17 cellular contexts compared by ENCODE assay signal in the genomic region with DNA sequence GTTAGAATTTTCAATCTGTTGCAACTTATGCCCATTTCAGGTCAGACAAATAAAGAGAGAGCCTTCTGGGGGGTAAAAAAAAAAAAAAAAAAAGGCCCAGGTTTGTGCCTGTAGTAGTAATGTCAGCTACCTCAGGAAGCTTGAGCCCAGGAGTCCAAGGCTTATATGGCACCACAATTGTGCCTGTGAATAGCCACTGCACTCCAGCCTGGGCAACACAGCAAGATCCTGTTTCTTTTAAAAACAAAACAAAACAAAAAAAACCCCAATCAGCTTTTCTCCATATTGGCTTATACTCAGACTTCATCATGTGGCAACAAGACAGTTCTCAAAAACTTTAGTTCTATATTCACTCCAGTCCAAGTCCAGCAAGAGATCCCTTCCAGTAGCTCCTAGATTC. TPM values are rescaled to one million over a fixed set of nuclear protein-coding genes. Genes with fewer than 3 reads are reported as not detected.
A peak's percentile ranks its signal among the peaks of the same experiment; 100 is the strongest.
DNase-seq lines count a peak whose midpoint lies in the region; ATAC-seq, FAIRE-seq and TF ChIP-seq lines count a peak whose summit lies in the region.
"Had no signal": no experiment of that assay in that cellular context is flagged by ENCODE, and none has a peak within 500 bp of the region (broad histone marks: within the 10 kb centered on the region; RNA-seq: fewer than 3 reads in every experiment).

No MANE protein-coding gene starts in this region.

- FAIRE-seq in endothelial cell of umbilical vein (lab: Jason Lieb, UNC): no peak
- FAIRE-seq: H1 had no signal

- H3K9me1 ChIP-seq in endothelial cell of umbilical vein (replicated peaks; ENCODE audit: control insufficient read depth, extremely low read depth, insufficient read depth, low read length): no peaks in the 10 kb centered on the region

- ATAC-seq in WTC11 (no peak), left lobe of liver (no peak)
- ATAC-seq: CD8-positive, alpha-beta T cell had no signal

- intact Hi-C loops in endothelial cell of umbilical vein (cut with micrococcal nuclease): loop anchor here (5.0 kb wide), 1 partner anchor 276 kb away; no protein-coding TSS in a partner anchor
- intact Hi-C loops in transverse colon (cut with DNase I; ENCODE audit: low total_unique reads): no loop called here

- H3K36me3 Mint-ChIP-seq in WTC11: no peaks in the 10 kb centered on the region
- peaks cover 4% of the 10 kb centered on the region for H3K36me3 Mint-ChIP-seq in osteocyte (ENCODE audit: unreplicated experiment)
- H3K36me3 Mint-ChIP-seq: activated naive CD4-positive, alpha-beta T cell treated with anti-CD3 and anti-CD28 coated beads, Interleukin-2, amount 50 U/mL, for 24 hours had no signal

- dilution Hi-C loops in endothelial cell of umbilical vein (cut with MboI; ENCODE audit: extremely low pct_ligation_motif_present, low sequenced_read_pairs): no loop called here

- no peak overlapping the region for H3K9ac ChIP-seq in endothelial cell of umbilical vein (replicated peaks; ENCODE audit: extremely low read depth, insufficient read depth, low read length)

- DNase-seq in WTC11 (ENCODE audit: low spot score): no peak
- DNase-seq in endothelial cell of umbilical vein (ENCODE audit: low read depth, low spot score): no peak
- DNase-seq in osteocyte (ENCODE audit: extremely low spot score, unreplicated experiment): peak; percentile 6
- DNase-seq in transverse colon: no peak
- DNase-seq in HUDEP-2 (lab: John Stamatoyannopoulos, UW; ENCODE audit: unreplicated experiment in 76 of 76): no peak
- DNase-seq in BE2C: no peak
- DNase-seq in NCI-H146 treated with DMSO at 0.1 percent for 48 hours (lab: John Stamatoyannopoulos, UW; ENCODE audit: unreplicated experiment): no peak
- no peak for DNase-seq in left lobe of liver (ENCODE audit: low spot score)
- DNase-seq: activated T-cell treated with anti-CD3 and anti-CD28 coated beads, Interleukin-2, amount 50 U/mL, for 1 hour; CD8-positive, alpha-beta T cell; NCI-H1694; occipital lobe; spleen had no signal

- H3K36me3 ChIP-seq in endothelial cell of umbilical vein (ENCODE audit: control insufficient read depth in 2 of 2, extremely low read depth in 1 of 2, insufficient read depth in 2 of 2, low read length in 2 of 2) (no peaks in the 10 kb centered on the region), transverse colon (no peaks in the 10 kb centered on the region), BE2C (no peaks in the 10 kb centered on the region)
- H3K36me3 ChIP-seq: spleen had no signal

- H3K4me3 ChIP-seq in endothelial cell of umbilical vein (replicated peaks in 1 of 3; ENCODE audit: insufficient read depth in 1 of 3, low read depth in 1 of 3, low read length in 3 of 3) (no peak overlapping the region), transverse colon (no peak overlapping the region), BE2C (ENCODE audit: low read depth, low read length) (no peak overlapping the region)
- H3K4me3 ChIP-seq: SK-N-MC, spleen had no signal

- no peaks in the 10 kb centered on the region for H3K27me3 ChIP-seq in endothelial cell of umbilical vein (ENCODE audit: control insufficient read depth in 2 of 2, insufficient read depth in 2 of 2, low read length in 2 of 2)
- no peaks in the 10 kb centered on the region for H3K27me3 ChIP-seq in transverse colon
- H3K27me3 ChIP-seq in BE2C: no peaks in the 10 kb centered on the region
- H3K27me3 ChIP-seq: spleen had no signal

- H3K4me1 ChIP-seq in endothelial cell of umbilical vein (ENCODE audit: control insufficient read depth, extremely low read depth, insufficient read depth, low read length): peaks cover 25% of the 10 kb centered on the region
- H3K4me1 ChIP-seq in transverse colon: peaks cover 10 to 26% (median 15%) of the 10 kb centered on the region in 4 donors
- no peaks in the 10 kb centered on the region for H3K4me1 ChIP-seq in BE2C

- in situ Hi-C loops in transverse colon (cut with MboI; ENCODE audit: low pct_ligation_motif_present in 1 of 4, low pct_unique_long_range_greater_than_20kb in 1 of 4, low sequenced_read_pairs in 3 of 4): no loop called here

- BruUV-seq in endothelial cell of umbilical vein (replicated peaks; lab: Mats Ljungman, UMichigan): no TSS peak

- H3K27me3 Mint-ChIP-seq in WTC11 (ENCODE audit: low read depth): no peaks in the 10 kb centered on the region
- H3K27me3 Mint-ChIP-seq in osteocyte (ENCODE audit: unreplicated experiment): no peaks in the 10 kb centered on the region
- H3K27me3 Mint-ChIP-seq: activated naive CD4-positive, alpha-beta T cell treated with anti-CD3 and anti-CD28 coated beads, Interleukin-2, amount 50 U/mL, for 24 hours; stimulated activated naive CD8-positive, alpha-beta T cell treated with anti-CD3 and anti-CD28 coated beads, Interleukin-15, Interleukin-2, amounts not matched to agents 100 ng/mL and 50 ng/mL, for 24 hours had no signal

- H3K27ac ChIP-seq in endothelial cell of umbilical vein (ENCODE audit: insufficient read depth, low read depth, low read length) (peak overlapping the region; percentile 71), transverse colon (peak overlapping the region in 3 of 4 donors; percentile 25 to 65 (median 57))
- H3K27ac ChIP-seq: SK-N-MC had no signal

- POLR2A ChIA-PET in WTC11 (lab: Charles Lee): no interaction called here
- POLR2A ChIA-PET in endothelial cell of umbilical vein (lab: Charles Lee): interaction anchor here (1.4 kb wide), 1 partner anchor 190 kb away, joined by 3 read pairs; a partner anchor contains a TSS

- H3K27ac Mint-ChIP-seq in WTC11 (no peak overlapping the region), osteocyte (ENCODE audit: unreplicated experiment) (peak overlapping the region; percentile 62)
- H3K27ac Mint-ChIP-seq: activated naive CD4-positive, alpha-beta T cell treated with anti-CD3 and anti-CD28 coated beads, Interleukin-2, amount 50 U/mL, for 24 hours; CD8-positive, alpha-beta T cell; stimulated activated naive CD8-positive, alpha-beta T cell treated with anti-CD3 and anti-CD28 coated beads, Interleukin-15, Interleukin-2, amounts not matched to agents 100 ng/mL and 50 ng/mL, for 24 hours had no signal

- H2AFZ ChIP-seq in endothelial cell of umbilical vein (ENCODE audit: low read depth, low read length): no peak overlapping the region

- H3K4me2 ChIP-seq in endothelial cell of umbilical vein (ENCODE audit: insufficient read depth, low read length): peak overlapping the region; percentile 30

- H3K9me3 Mint-ChIP-seq in WTC11: no peaks in the 10 kb centered on the region
- H3K9me3 Mint-ChIP-seq in osteocyte (ENCODE audit: unreplicated experiment): no peaks in the 10 kb centered on the region
- H3K9me3 Mint-ChIP-seq: activated naive CD4-positive, alpha-beta T cell treated with anti-CD3 and anti-CD28 coated beads, Interleukin-2, amount 50 U/mL, for 24 hours; CD8-positive, alpha-beta T cell; stimulated activated naive CD8-positive, alpha-beta T cell treated with anti-CD3 and anti-CD28 coated beads, Interleukin-15, Interleukin-2, amounts not matched to agents 100 ng/mL and 50 ng/mL, for 24 hours had no signal

- H3K79me2 ChIP-seq in endothelial cell of umbilical vein (ENCODE audit: control insufficient read depth, insufficient read depth, low read length): peaks cover 18% of the 10 kb centered on the region

- no peak overlapping the region for H3K4me3 Mint-ChIP-seq in WTC11
- no peak overlapping the region for H3K4me3 Mint-ChIP-seq in osteocyte (ENCODE audit: unreplicated experiment)
- H3K4me3 Mint-ChIP-seq: activated naive CD4-positive, alpha-beta T cell treated with anti-CD3 and anti-CD28 coated beads, Interleukin-2, amount 50 U/mL, for 24 hours; CD8-positive, alpha-beta T cell; stimulated activated naive CD8-positive, alpha-beta T cell treated with anti-CD3 and anti-CD28 coated beads, Interleukin-15, Interleukin-2, amounts not matched to agents 100 ng/mL and 50 ng/mL, for 24 hours had no signal

- TF ChIP-seq POLR2A in endothelial cell of umbilical vein (IDR thresholded peaks at IDR 0.05; ENCODE audit: low read depth, low read length) (no peak), transverse colon (IDR thresholded peaks at IDR 0.05) (no peak)

- H4K20me1 ChIP-seq in endothelial cell of umbilical vein (replicated peaks; ENCODE audit: control insufficient read depth, extremely low read depth, insufficient read depth, low read length): no peaks in the 10 kb centered on the region

- TF ChIP-seq EP300 in transverse colon (IDR thresholded peaks at IDR 0.05; ENCODE audit: low read depth): no peak

- no peaks in the 10 kb centered on the region for H3K9me3 ChIP-seq in endothelial cell of umbilical vein (replicated peaks; ENCODE audit: control insufficient read depth, insufficient read depth, low read length)
- H3K9me3 ChIP-seq in transverse colon: no peaks in the 10 kb centered on the region
- no peaks in the 10 kb centered on the region for H3K9me3 ChIP-seq in BE2C
- H3K9me3 ChIP-seq: spleen had no signal

- CTCF ChIA-PET in WTC11 (lab: Charles Lee) (no interaction called here), endothelial cell of umbilical vein (lab: Charles Lee) (interaction anchor here (0.6 to 1.0 kb wide), 2 partner anchors 98 to 110 kb away, joined by 3 read pairs; no protein-coding TSS in a partner anchor)

- TF ChIP-seq CTCF in WTC11 (IDR thresholded peaks at IDR 0.05): no peak
- no peak for TF ChIP-seq CTCF in endothelial cell of umbilical vein (IDR thresholded peaks at IDR 0.05; ENCODE audit: extremely low read depth in 1 of 2, insufficient read depth in 1 of 2, low read depth in 1 of 2, low read length in 2 of 2)
- TF ChIP-seq CTCF in osteocyte (IDR thresholded peaks at IDR 0.05): no peak
- TF ChIP-seq CTCF in transverse colon (IDR thresholded peaks at IDR 0.05): no peak
- TF ChIP-seq CTCF in BE2C (IDR thresholded peaks at IDR 0.05; ENCODE audit: low read depth, low read length): no peak

- H3K4me1 Mint-ChIP-seq in WTC11 (no peaks in the 10 kb centered on the region; the same call in 1 of the 2 replicates), osteocyte (ENCODE audit: unreplicated experiment) (peaks cover 16% of the 10 kb centered on the region)

TF ChIP-seq in WTC11, 78 proteins besides CTCF, POLR2A, EP300 and RAD21 (continues in another document):
- TF ChIP-seq RORB (CRISPR knock-in tag; IDR thresholded peaks at IDR 0.05): no peak

TF ChIP-seq in endothelial cell of umbilical vein, 7 proteins besides CTCF, POLR2A, EP300 and RAD21 (continues in another document):
- TF ChIP-seq POLR2AphosphoS5 (IDR thresholded peaks at IDR 0.05; ENCODE audit: insufficient read depth, low read depth, low read length): no peak

RNA-seq across cellular contexts. Expression of a gene that starts 8.4 kb away (rescaled TPM):
- 23.7 to 24.6 TPM (median 23.7 TPM) in 3 replicates for total RNA-seq in WTC11 (2021)
- total RNA-seq in endothelial cell of umbilical vein: 64.5 and 78.9 TPM in 2 replicates
- 14.9 and 20.8 TPM in 2 replicates for polyA plus RNA-seq in endothelial cell of umbilical vein
- polyA plus RNA-seq in endothelial cell of umbilical vein (2011; cell fraction: cytosol; rRNA removed): 29.2 and 31.5 TPM in 2 replicates
- 58.9 and 80.8 TPM in 2 replicates for polyA plus RNA-seq in endothelial cell of umbilical vein (2011; cell fraction: nucleus; rRNA removed)
- polyA plus RNA-seq in endothelial cell of umbilical vein (2012): 33.9 and 55.3 TPM in 2 replicates
- polyA minus RNA-seq in endothelial cell of umbilical vein: 32.8 and 41.8 TPM in 2 replicates
- 17.3 TPM for polyA minus RNA-seq in endothelial cell of umbilical vein (2011; cell fraction: cytosol; rRNA and poly(A)+ RNA removed)
- polyA minus RNA-seq in endothelial cell of umbilical vein (2011; cell fraction: nucleus; rRNA and poly(A)+ RNA removed): 115 and 182 TPM in 2 replicates
- 43.2 and 49.1 TPM in 2 replicates for total RNA-seq in osteocyte
- 100 to 1,000 TPM; 136 to 198 (median 167) TPM for total RNA-seq in transverse colon
- polyA plus RNA-seq in BE2C (2012; ENCODE audit: insufficient read depth, insufficient read length, low read depth): 9.3 TPM
- 34.7 TPM for total RNA-seq in left lobe of liver
